16 cellular contexts compared by ENCODE assay signal in the genomic region with DNA sequence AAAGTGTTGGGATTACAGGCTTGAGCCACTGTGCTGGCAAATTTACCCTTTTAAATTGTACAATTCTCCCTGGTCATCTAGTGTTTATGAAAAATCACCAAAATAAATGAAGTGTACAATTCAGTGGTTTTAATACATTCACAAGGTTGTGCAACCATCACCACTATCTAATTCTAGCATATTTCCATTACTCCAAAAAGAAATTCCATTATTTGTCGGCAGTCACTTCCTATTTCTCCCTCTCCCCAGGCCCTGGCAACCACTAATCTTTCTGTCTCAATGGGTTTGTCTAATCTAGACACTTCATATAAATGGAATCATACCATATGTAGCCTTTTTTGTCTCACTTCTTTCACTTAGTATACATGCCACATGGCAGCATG. TPM values are rescaled to one million over a fixed set of nuclear protein-coding genes. Genes with fewer than 3 reads are reported as not detected.
A peak's percentile ranks its signal among the peaks of the same experiment; 100 is the strongest.
DNase-seq lines count a peak whose midpoint lies in the region; TF ChIP-seq lines count a peak whose summit lies in the region.
"Had no signal": no experiment of that assay in that cellular context is flagged by ENCODE, and none has a peak within 500 bp of the region (broad histone marks: within the 10 kb centered on the region; RNA-seq: fewer than 3 reads in every experiment).

No MANE protein-coding gene starts in this region.

- no peak overlapping the region for H3K4me3 ChIP-seq in AG10803 (ENCODE audit: low read length)
- H3K4me3 ChIP-seq in cardiac fibroblast (replicated peaks in 1 of 2; ENCODE audit: low read depth in 2 of 2, low read length in 2 of 2) = no peak overlapping the region
- H3K4me3 ChIP-seq: K562 had no signal

- DNase-seq in AG10803 (ENCODE audit: low read depth) (peak; percentile 57), M059J (ENCODE audit: low read depth) (peak; percentile 60), cardiac fibroblast (ENCODE audit: low read depth in 2 of 2) (peak; percentile 20 to 91), iris pigment epithelial cell (ENCODE audit: low read depth) (peak; percentile 35), iPS-NIHi7 (ENCODE audit: extremely low spot score) (no peak), MV-4-11 (lab: John Stamatoyannopoulos, UW) (no peak)
- no peak for DNase-seq in activated CD4-positive, alpha-beta T cell treated with anti-CD3 and anti-CD28 coated beads, Interleukin-2, amount 50 U/mL, for 48 hours
- DNase-seq: BE2C; CD4-positive, alpha-beta T cell; DMS79 treated with DMSO at 0.1 percent for 48 hours; NCI-H1105 treated with DMSO at 0.1 percent for 48 hours; NCI-H1694 treated with DMSO at 0.1 percent for 48 hours; NCI-H446; NCI-H69; SHP77 treated with DMSO at 0.1 percent for 48 hours had no signal

- TF ChIP-seq CTCF in AG10803 (conservative IDR thresholded peaks at IDR 0.05; ENCODE audit: low read length) (no peak), cardiac fibroblast (IDR thresholded peaks at IDR 0.05; ENCODE audit: low read depth, low read length) (no peak)

RNA-seq across cellular contexts. Expression of gene POLE4, which starts 12.7 kb away (rescaled TPM):
- 11.7 and 18.4 TPM in 2 replicates for total RNA-seq in M059J (2014; rRNA removed; shearing (Covaris generic))

Comparison
In these comparisons a context has a peak if more than half of its experiments do, and no peak if none do; other contexts are left out.
1. DNase-seq: peak in AG10803 (single experiment), M059J (single experiment), cardiac fibroblast (2 of 2) and iris pigment epithelial cell (single experiment); none in iPS-NIHi7 (single experiment), activated CD4-positive, alpha-beta T cell treated with anti-CD3 and anti-CD28 coated beads, Interleukin-2, amount 50 U/mL, for 48 hours (0 of 2) and MV-4-11 (single experiment).